In genomic region chr1:32619701-32620485, GRCh38 we compare ENCODE assay signal across 8 cellular contexts. TPM values are rescaled to one million over a fixed set of nuclear protein-coding genes. Genes with fewer than 3 reads are reported as not detected.
DNase-seq lines count a peak whose midpoint lies in the region; ATAC-seq and TF ChIP-seq lines count a peak whose summit lies in the region.

No MANE protein-coding gene starts in this region.

- peak; percentile 59 for DNase-seq in GM06990 (ENCODE audit: extremely low read depth, insufficient read length)
- DNase-seq in GM20000 (ENCODE audit: low spot score) = peak; percentile 57
- peak; percentile 15 for DNase-seq in Jurkat, Clone E6-1 (ENCODE audit: low read depth, low spot score)
- DNase-seq in fibroblast of the aortic adventitia (ENCODE audit: low read depth) = peak; percentile 65
- DNase-seq in HUDEP-2 (lab: John Stamatoyannopoulos, UW; ENCODE audit: unreplicated experiment in 76 of 76) = no peak
- DNase-seq in activated CD4-positive, alpha-beta T cell treated with anti-CD3 and anti-CD28 coated beads for 1 hour = no peak
- DNase-seq in stimulated activated naive CD4-positive, alpha-beta T cell treated with Interleukin-2 at 50 U/mL for 16 hours (lab: John Stamatoyannopoulos, UW) = no peak

- H3K36me3 ChIP-seq in GM06990 (ENCODE audit: control insufficient read depth, insufficient read depth, low read length) = 0 out of 2 replicates have a peak, but pooled peaks cover 1% of the 10 kb centered on the region

- ATAC-seq in HG02588 (IDR thresholded peaks at IDR 0.05; ENCODE audit: unreplicated experiment) = no peak

- H3K27me3 ChIP-seq in GM06990 (replicated peaks; ENCODE audit: control insufficient read depth, insufficient read depth, low read length) = no peaks in the 10 kb centered on the region

- TF ChIP-seq CTCF in GM06990 (IDR thresholded peaks at IDR 0.05; ENCODE audit: insufficient read depth, low read length, poor library complexity, severe bottlenecking) = no peak
- no peak for TF ChIP-seq CTCF in GM20000 (IDR thresholded peaks at IDR 0.05; ENCODE audit: extremely low read depth, missing control alignments)
- TF ChIP-seq CTCF in fibroblast of the aortic adventitia (IDR thresholded peaks at IDR 0.05; ENCODE audit: insufficient read depth, low read length) = peak; percentile 30

- H3K4me3 ChIP-seq in GM06990 (replicated peaks; ENCODE audit: low read depth, low read length) (no peak overlapping the region), fibroblast of the aortic adventitia (ENCODE audit: low read depth, low read length) (no peak overlapping the region)
- no peak overlapping the region for H3K4me3 ChIP-seq in Jurkat, Clone E6-1 (ENCODE audit: low read length)

RNA-seq across cellular contexts. Expression of gene ZBTB8OS, which starts 30.5 kb away (rescaled TPM):
- 105 TPM for polyA plus RNA-seq in Jurkat, Clone E6-1 (2012; ENCODE audit: insufficient read depth, insufficient read length)
- 34.6 and 40.0 TPM in 2 replicates for total RNA-seq in fibroblast of the aortic adventitia (ENCODE audit: low replicate concordance)

RNA-seq across cellular contexts. Expression of gene RBBP4, which starts 31.1 kb away (rescaled TPM):
- 493 TPM for polyA plus RNA-seq in Jurkat, Clone E6-1 (2012; ENCODE audit: insufficient read depth, insufficient read length)
- total RNA-seq in fibroblast of the aortic adventitia (ENCODE audit: low replicate concordance) = 67.7 and 109 TPM in 2 replicates

Comparison
In these comparisons a context has a peak if more than half of its experiments do, and no peak if none do; other contexts are left out.
1. DNase-seq: peak in GM06990 (single experiment), GM20000 (single experiment), Jurkat, Clone E6-1 (single experiment) and fibroblast of the aortic adventitia (single experiment); none in HUDEP-2 (0 of 76), activated CD4-positive, alpha-beta T cell treated with anti-CD3 and anti-CD28 coated beads for 1 hour (single experiment) and stimulated activated naive CD4-positive, alpha-beta T cell treated with Interleukin-2 at 50 U/mL for 16 hours (single experiment).